In genomic region chr18:70263336-70263735, GRCh38 we compare ENCODE assay signal across 25 cellular contexts.
"Had no signal": no experiment of that assay in that cellular context is flagged by ENCODE, and none has a peak within 500 bp of the region (broad histone marks: within the 10 kb centered on the region; RNA-seq: fewer than 3 reads in every experiment).

No MANE protein-coding gene starts in this region.

- H3K36me3 ChIP-seq: colonic mucosa, esophagus squamous epithelium, gastrocnemius medialis, gastroesophageal sphincter, heart left ventricle, heart right ventricle had no signal

- H3K27ac Mint-ChIP-seq: dendritic cell treated with granulocyte-macrophage colony-stimulating factor and Interleukin-4, amounts not matched to agents 40 ng/mL and 50 ng/mL, for 4 days; effector memory CD8-positive, alpha-beta T cell; endodermal cell had no signal

- H3K9me3 ChIP-seq: colonic mucosa, esophagus squamous epithelium, gastrocnemius medialis, gastroesophageal sphincter, heart left ventricle had no signal

- H3K4me3 Mint-ChIP-seq: dendritic cell treated with granulocyte-macrophage colony-stimulating factor and Interleukin-4, amounts not matched to agents 40 ng/mL and 50 ng/mL, for 4 days; effector memory CD8-positive, alpha-beta T cell; endodermal cell had no signal

- DNase-seq: colonic mucosa; cortex of kidney; dermis blood vessel endothelial cell; dorsolateral prefrontal cortex; effector CD4-positive, alpha-beta T cell; effector CD8-positive, alpha-beta T cell; effector memory CD4-positive, alpha-beta T cell; effector memory CD8-positive, alpha-beta T cell; endodermal cell; erythroblast; esophagus squamous epithelium; foreskin fibroblast; foreskin keratinocyte; foreskin melanocyte; gastrocnemius medialis; glutamatergic neuron; head of caudate nucleus; heart left ventricle; heart right ventricle had no signal

- H3K9me3 Mint-ChIP-seq: effector memory CD8-positive, alpha-beta T cell had no signal

- H2AFZ ChIP-seq: hepatocyte had no signal

- ATAC-seq: effector memory CD8-positive, alpha-beta T cell; esophagus mucosa; foreskin keratinocyte; gastrocnemius medialis; gastroesophageal sphincter; heart left ventricle; heart right ventricle had no signal

- H3K27ac ChIP-seq: colonic mucosa, coronary artery, dorsolateral prefrontal cortex, epithelial cell of prostate, esophagus squamous epithelium, foreskin keratinocyte, gastrocnemius medialis, gastroesophageal sphincter, heart left ventricle, heart right ventricle, hepatocyte had no signal

- H3K4me2 ChIP-seq: hepatocyte had no signal

- H3K4me1 ChIP-seq: colonic mucosa, esophagus squamous epithelium, foreskin keratinocyte, gastrocnemius medialis, gastroesophageal sphincter, heart left ventricle, heart right ventricle had no signal

- H3K4me3 ChIP-seq: colonic mucosa, coronary artery, dorsolateral prefrontal cortex, esophagus squamous epithelium, gastrocnemius medialis, gastroesophageal sphincter, heart left ventricle, heart right ventricle, hepatocyte had no signal

- H3K4me1 Mint-ChIP-seq: endodermal cell had no signal

- H3K79me2 ChIP-seq: hepatocyte had no signal

- H3K27me3 ChIP-seq: colonic mucosa, dorsolateral prefrontal cortex, esophagus squamous epithelium, foreskin keratinocyte, gastrocnemius medialis, gastroesophageal sphincter, heart left ventricle, heart right ventricle, hepatocyte had no signal
